In the genomic region with DNA sequence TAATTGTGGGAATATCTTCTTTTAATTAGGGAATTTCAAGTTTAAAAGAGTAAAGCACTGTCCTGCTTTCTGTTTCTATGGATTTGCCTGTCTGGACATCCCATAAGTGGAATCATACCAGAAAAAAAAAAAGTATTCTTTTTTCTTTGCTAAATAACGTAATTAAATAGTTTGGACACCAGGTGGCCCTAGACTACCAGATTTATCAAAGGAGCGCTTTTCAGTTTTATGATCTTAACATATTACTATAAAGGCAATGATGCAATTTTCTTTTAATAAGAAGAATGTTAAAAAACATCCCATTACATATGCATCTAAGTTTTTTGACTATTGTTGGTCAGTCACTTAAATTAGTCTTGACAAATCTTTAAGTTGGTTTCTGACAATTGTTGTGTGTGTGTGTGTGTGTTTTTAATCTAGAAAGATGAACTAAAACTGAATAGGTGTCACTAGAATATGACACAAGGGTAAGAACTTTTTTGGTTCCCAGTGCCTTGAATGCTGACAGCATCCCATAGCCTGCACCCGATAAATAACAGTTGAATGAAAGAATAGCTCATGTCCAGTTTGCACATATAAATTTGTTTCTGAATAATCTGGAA, we compare ENCODE assay signal across 9 cellular contexts. TPM values are rescaled to one million over a fixed set of nuclear protein-coding genes. Genes with fewer than 3 reads are reported as not detected.
DNase-seq lines count a peak whose midpoint lies in the region; ATAC-seq and TF ChIP-seq lines count a peak whose summit lies in the region.
"Had no signal": no experiment of that assay in that cellular context is flagged by ENCODE, and none has a peak within 500 bp of the region (broad histone marks: within the 10 kb centered on the region; RNA-seq: fewer than 3 reads in every experiment).

No MANE protein-coding gene starts in this region.

- no peaks in the 10 kb centered on the region for H3K36me3 ChIP-seq in aorta (ENCODE audit: control insufficient read depth in 1 of 2, insufficient read depth in 2 of 2, low read length in 1 of 2)

- no peaks in the 10 kb centered on the region for H3K4me1 ChIP-seq in aorta (ENCODE audit: control insufficient read depth in 1 of 2, insufficient read depth in 2 of 2, low read length in 2 of 2)

- peaks cover 17% of the 10 kb centered on the region for H3K27me3 Mint-ChIP-seq in activated CD8-positive, alpha-beta T cell treated with anti-CD3 and anti-CD28 coated beads for 36 hours

- intact Hi-C loops in activated CD8-positive, alpha-beta T cell treated with anti-CD3 and anti-CD28 coated beads for 36 hours (cut with micrococcal nuclease): loop anchor here (2.0 to 5.0 kb wide), 3 partner anchors 227 to 511 kb away; no protein-coding TSS in a partner anchor
- intact Hi-C loops in aorta (cut with DNase I): loop anchor here (1.0 to 10.0 kb wide), 4 partner anchors 227 to 501 kb away; no protein-coding TSS in a partner anchor

- H3K9me3 Mint-ChIP-seq in activated CD8-positive, alpha-beta T cell treated with anti-CD3 and anti-CD28 coated beads for 36 hours: no peaks in the 10 kb centered on the region

- DNase-seq in DMS79 treated with DMSO at 0.1 percent for 48 hours (lab: John Stamatoyannopoulos, UW) (peak; percentile 3), DMS79 (lab: John Stamatoyannopoulos, UW) (no peak), NCI-H146 treated with DMSO at 0.1 percent for 48 hours (lab: John Stamatoyannopoulos, UW; ENCODE audit: unreplicated experiment) (peak; percentile 10), inferior parietal cortex (ENCODE audit: extremely low spot score) (peak; percentile 73), aorta (no peak)
- no peak for DNase-seq in activated CD8-positive, alpha-beta T cell treated with anti-CD3 and anti-CD28 coated beads for 36 hours
- no peak for DNase-seq in stimulated activated CD4-positive, alpha-beta T cell treated with anti-CD3 and anti-CD28 coated beads, Interleukin-2, amount 100 ng/mL, for 24 hours
- DNase-seq: activated B cell treated with CpG ODN at 0.5 μM for 24 hours had no signal

- no peak overlapping the region for H3K4me3 ChIP-seq in aorta (ENCODE audit: low read length in 2 of 2)

- POLR2A ChIA-PET in activated CD8-positive, alpha-beta T cell treated with anti-CD3 and anti-CD28 coated beads for 36 hours (lab: Charles Lee): no interaction called here

- ATAC-seq in activated CD8-positive, alpha-beta T cell treated with anti-CD3 and anti-CD28 coated beads for 36 hours: no peak
- ATAC-seq in aorta (ENCODE audit: low FRiP score) (peak; percentile 54), HG03095 (IDR thresholded peaks at IDR 0.05; ENCODE audit: unreplicated experiment) (no peak)

- H3K27ac ChIP-seq in aorta (ENCODE audit: low read depth in 1 of 2, low read length in 2 of 2): no peak overlapping the region

- no peaks in the 10 kb centered on the region for H3K9me3 ChIP-seq in aorta (ENCODE audit: control insufficient read depth, low read length)

- no peaks in the 10 kb centered on the region for H3K27me3 ChIP-seq in aorta (ENCODE audit: control insufficient read depth in 1 of 2, insufficient read depth in 2 of 2, low read length in 1 of 2)

- H3K4me3 Mint-ChIP-seq in activated CD8-positive, alpha-beta T cell treated with anti-CD3 and anti-CD28 coated beads for 36 hours: no peak overlapping the region
- H3K4me3 Mint-ChIP-seq: activated B cell treated with CpG ODN at 0.5 μM for 24 hours had no signal

- H3K36me3 Mint-ChIP-seq in activated CD8-positive, alpha-beta T cell treated with anti-CD3 and anti-CD28 coated beads for 36 hours (ENCODE audit: low read depth): no peaks in the 10 kb centered on the region

- 32 to 37% methylated on average over 3 of the region's 3 CpGs for WGBS in aorta, 2 donors

- H3K4me1 Mint-ChIP-seq in activated CD8-positive, alpha-beta T cell treated with anti-CD3 and anti-CD28 coated beads for 36 hours (ENCODE audit: low read depth): no peaks in the 10 kb centered on the region
- H3K4me1 Mint-ChIP-seq: activated B cell treated with CpG ODN at 0.5 μM for 24 hours had no signal

- CTCF ChIA-PET in activated CD8-positive, alpha-beta T cell treated with anti-CD3 and anti-CD28 coated beads for 36 hours (lab: Charles Lee): interaction anchor here (0.5 to 1.7 kb wide), 4 partner anchors 243 to 512 kb away, joined by 4 to 7 read pairs (median 4); no protein-coding TSS in a partner anchor

- H3K27ac Mint-ChIP-seq in activated CD8-positive, alpha-beta T cell treated with anti-CD3 and anti-CD28 coated beads for 36 hours: no peak overlapping the region
- H3K27ac Mint-ChIP-seq: activated B cell treated with CpG ODN at 0.5 μM for 24 hours had no signal

- TF ChIP-seq CTCF in activated CD8-positive, alpha-beta T cell treated with anti-CD3 and anti-CD28 coated beads for 36 hours (IDR thresholded peaks at IDR 0.05): peak; percentile 60

RNA-seq across cellular contexts. Expression of a gene that starts 49.5 kb away (rescaled TPM):
- total RNA-seq in activated CD8-positive, alpha-beta T cell treated with anti-CD3 and anti-CD28 coated beads for 36 hours: 10 to 100 TPM; 19.2 to 23.7 TPM
- 10 to 100 TPM; 14.4 to 18.6 TPM for total RNA-seq in aorta
- polyA plus RNA-seq in aorta: 1 to 10 TPM; 7.5 to 8.5 TPM

RNA-seq across cellular contexts. Expression of a gene that starts 49.7 kb away (rescaled TPM):
- 10 to 100 TPM; 57.8 to 61.0 TPM for total RNA-seq in activated CD8-positive, alpha-beta T cell treated with anti-CD3 and anti-CD28 coated beads for 36 hours
- 10 to 100 TPM; 42.9 to 68.2 TPM for total RNA-seq in aorta
- polyA plus RNA-seq in aorta: 10 to 100 TPM; 14.4 to 53.0 TPM

RNA-seq across cellular contexts. Expression of a gene that starts 57.3 kb away (rescaled TPM):
- not detected for total RNA-seq in activated CD8-positive, alpha-beta T cell treated with anti-CD3 and anti-CD28 coated beads for 36 hours
- 10 to 100 TPM in 1 of 2 donors, 1 to 10 TPM in 1; 7.8 to 18.0 TPM for total RNA-seq in aorta
- 1 to 10 TPM; 2.8 TPM for polyA plus RNA-seq in aorta

Comparison
In these comparisons a context has a peak if more than half of its experiments do, and no peak if none do; other contexts are left out.
1. DNase-seq: peak in DMS79 treated with DMSO at 0.1 percent for 48 hours (single experiment), NCI-H146 treated with DMSO at 0.1 percent for 48 hours (single experiment) and inferior parietal cortex (single experiment); none in DMS79 (single experiment), activated CD8-positive, alpha-beta T cell treated with anti-CD3 and anti-CD28 coated beads for 36 hours (single experiment), aorta (0 of 2) and stimulated activated CD4-positive, alpha-beta T cell treated with anti-CD3 and anti-CD28 coated beads, Interleukin-2, amount 100 ng/mL, for 24 hours (0 of 2).
2. RNA of a gene that starts 57.3 kb away (total RNA-seq): 7.8 to 18.0 TPM in aorta; not detected in activated CD8-positive, alpha-beta T cell treated with anti-CD3 and anti-CD28 coated beads for 36 hours; every median in the first group is over 4 times any median in the second.